Comparison of ENCODE assay signal across 10 cellular contexts in genomic region chr12:47828008-47828966, GRCh38. TPM values are rescaled to one million over a fixed set of nuclear protein-coding genes. Genes with fewer than 3 reads are reported as not detected.
A peak's percentile ranks its signal among the peaks of the same experiment; 100 is the strongest.
DNase-seq lines count a peak whose midpoint lies in the region; ATAC-seq, FAIRE-seq and TF ChIP-seq lines count a peak whose summit lies in the region.
"Had no signal": no experiment of that assay in that cellular context is flagged by ENCODE, and none has a peak within 500 bp of the region (broad histone marks: within the 10 kb centered on the region; RNA-seq: fewer than 3 reads in every experiment).

No MANE protein-coding gene starts in this region.

- peak overlapping the region; percentile 82 for H3K27ac Mint-ChIP-seq in activated naive CD8-positive, alpha-beta T cell treated with anti-CD3 and anti-CD28 coated beads, Interleukin-2, amount 10 ng/mL, durations not matched to agents 7 days and 5 days
- peak overlapping the region; percentile 60 to 94 for H3K27ac Mint-ChIP-seq in stimulated activated naive CD8-positive, alpha-beta T cell treated with anti-CD3 and anti-CD28 coated beads, Interleukin-15, amount 100 ng/mL, for 72 hours

- FAIRE-seq in kidney (lab: Jason Lieb, UNC), result no peak

- peak overlapping the region; percentile 84 for H3K27ac ChIP-seq in kidney (ENCODE audit: low read depth in 2 of 2, low read length in 2 of 2)

- peaks cover 71% of the 10 kb centered on the region for H3K4me1 Mint-ChIP-seq in activated naive CD8-positive, alpha-beta T cell treated with anti-CD3 and anti-CD28 coated beads, Interleukin-2, amount 10 ng/mL, durations not matched to agents 7 days and 5 days
- peaks cover 92% of the 10 kb centered on the region for H3K4me1 Mint-ChIP-seq in stimulated activated naive CD8-positive, alpha-beta T cell treated with anti-CD3 and anti-CD28 coated beads, Interleukin-15, amount 100 ng/mL, for 72 hours

- H3K4me3 ChIP-seq in kidney (ENCODE audit: low read length in 2 of 2), result no peak overlapping the region

- peak overlapping the region in 1 of 2 donors; percentile 1 for H3K9ac ChIP-seq in kidney (ENCODE audit: low read length in 2 of 2)

- no peaks in the 10 kb centered on the region for H3K27me3 Mint-ChIP-seq in activated naive CD8-positive, alpha-beta T cell treated with anti-CD3 and anti-CD28 coated beads, Interleukin-2, amount 10 ng/mL, durations not matched to agents 7 days and 5 days
- no peaks in the 10 kb centered on the region for H3K27me3 Mint-ChIP-seq in stimulated activated naive CD8-positive, alpha-beta T cell treated with anti-CD3 and anti-CD28 coated beads, Interleukin-15, amount 100 ng/mL, for 72 hours

- POLR2A ChIA-PET in activated naive CD8-positive, alpha-beta T cell treated with anti-CD3 and anti-CD28 coated beads, Interleukin-2, amount 10 ng/mL, durations not matched to agents 7 days and 5 days (lab: Charles Lee), result interaction anchor here (0.6 to 13.5 kb wide), 5 partner anchors 7 to 1519 kb away, joined by 3 to 465 read pairs (median 4); partner anchors contain the start of gene HDAC7

- intact Hi-C loops in kidney (cut with DNase I), result no loop called here

- DNase-seq in NCI-H69 (lab: John Stamatoyannopoulos, UW), result peak; percentile 68
- DNase-seq in activated naive CD8-positive, alpha-beta T cell treated with anti-CD3 and anti-CD28 coated beads, Interleukin-2, amount 10 ng/mL, durations not matched to agents 7 days and 5 days, result no peak
- DNase-seq in kidney, result no peak
- DNase-seq in stimulated activated naive CD8-positive, alpha-beta T cell treated with anti-CD3 and anti-CD28 coated beads, Interleukin-15, amount 100 ng/mL, for 72 hours, result no peak
- no peak for DNase-seq in NCI-H187 treated with DMSO at 0.1 percent for 48 hours (lab: John Stamatoyannopoulos, UW)
- DNase-seq: activated CD4-positive, alpha-beta T cell treated with anti-CD3 and anti-CD28 coated beads, Interleukin-2, amount 50 U/mL, for 1 hour; NCI-H510A treated with DMSO at 0.1 percent for 48 hours had no signal

- H3K9me3 Mint-ChIP-seq in activated naive CD8-positive, alpha-beta T cell treated with anti-CD3 and anti-CD28 coated beads, Interleukin-2, amount 10 ng/mL, durations not matched to agents 7 days and 5 days, result no peaks in the 10 kb centered on the region
- H3K9me3 Mint-ChIP-seq in stimulated activated naive CD8-positive, alpha-beta T cell treated with anti-CD3 and anti-CD28 coated beads, Interleukin-15, amount 100 ng/mL, for 72 hours, result no peaks in the 10 kb centered on the region

- no peak for TF ChIP-seq CTCF in kidney (IDR thresholded peaks at IDR 0.05; ENCODE audit: borderline replicate concordance, extremely low read depth, insufficient read depth)

- H3K9me3 ChIP-seq in kidney (ENCODE audit: control insufficient read depth in 1 of 2, low read length in 2 of 2), result no peaks in the 10 kb centered on the region

- H3K36me3 Mint-ChIP-seq in activated naive CD8-positive, alpha-beta T cell treated with anti-CD3 and anti-CD28 coated beads, Interleukin-2, amount 10 ng/mL, durations not matched to agents 7 days and 5 days, result peaks cover 6% of the 10 kb centered on the region

- no peak for ATAC-seq in activated naive CD8-positive, alpha-beta T cell treated with anti-CD3 and anti-CD28 coated beads, Interleukin-2, amount 10 ng/mL, durations not matched to agents 7 days and 5 days (ENCODE audit: low read depth)
- no peak for ATAC-seq in stimulated activated naive CD8-positive, alpha-beta T cell treated with anti-CD3 and anti-CD28 coated beads, Interleukin-15, amount 100 ng/mL, for 72 hours
- ATAC-seq in HG02642 (IDR thresholded peaks at IDR 0.05; ENCODE audit: poor library complexity, unreplicated experiment), result no peak
- no peak for ATAC-seq in HG02870 (IDR thresholded peaks at IDR 0.05; ENCODE audit: unreplicated experiment)
- no peak for ATAC-seq in GM18517 (IDR thresholded peaks at IDR 0.05; ENCODE audit: unreplicated experiment)

- H3K4me1 ChIP-seq in kidney (ENCODE audit: control insufficient read depth in 1 of 2, insufficient read depth in 1 of 2, low read depth in 1 of 2, low read length in 2 of 2), result peaks cover 19 to 33% of the 10 kb centered on the region in 2 donors

- no peak overlapping the region for H3K4me3 Mint-ChIP-seq in activated naive CD8-positive, alpha-beta T cell treated with anti-CD3 and anti-CD28 coated beads, Interleukin-2, amount 10 ng/mL, durations not matched to agents 7 days and 5 days
- peak overlapping the region; percentile 63 to 67 for H3K4me3 Mint-ChIP-seq in stimulated activated naive CD8-positive, alpha-beta T cell treated with anti-CD3 and anti-CD28 coated beads, Interleukin-15, amount 100 ng/mL, for 72 hours

- H3K36me3 ChIP-seq in kidney (ENCODE audit: control insufficient read depth in 1 of 2, insufficient read depth in 2 of 2, low read length in 2 of 2), result no peaks in the 10 kb centered on the region

RNA-seq across cellular contexts. Expression of gene HDAC7, which starts 8.6 kb away (rescaled TPM):
- total RNA-seq in activated naive CD8-positive, alpha-beta T cell treated with anti-CD3 and anti-CD28 coated beads, Interleukin-2, amount 10 ng/mL, durations not matched to agents 7 days and 5 days, result 100 to 1,000 TPM; 200 to 215 TPM
- total RNA-seq in kidney, result 132 TPM
- polyA plus RNA-seq in kidney (ENCODE audit: insufficient read depth, low read depth, low replicate concordance), result 35.0 TPM

RNA-seq across cellular contexts. Expression of gene SLC48A1, which starts 55.2 kb away (rescaled TPM):
- total RNA-seq in activated naive CD8-positive, alpha-beta T cell treated with anti-CD3 and anti-CD28 coated beads, Interleukin-2, amount 10 ng/mL, durations not matched to agents 7 days and 5 days, result 10 to 100 TPM; 13.4 to 13.9 TPM
- 69.9 TPM for total RNA-seq in kidney
- 56.9 TPM for polyA plus RNA-seq in kidney (ENCODE audit: insufficient read depth, low read depth, low replicate concordance)
